9 cellular contexts compared by ENCODE assay signal in genomic region chr5:102670224-102670836, GRCh38.
A peak's percentile ranks its signal among the peaks of the same experiment; 100 is the strongest.
DNase-seq lines count a peak whose midpoint lies in the region; ATAC-seq, FAIRE-seq and TF ChIP-seq lines count a peak whose summit lies in the region.
"Had no signal": no experiment of that assay in that cellular context is flagged by ENCODE, and none has a peak within 500 bp of the region (broad histone marks: within the 10 kb centered on the region; RNA-seq: fewer than 3 reads in every experiment).

No MANE protein-coding gene starts in this region.

- H3K36me3 Mint-ChIP-seq in WTC11, result peaks cover 7% of the 10 kb centered on the region
- no peaks in the 10 kb centered on the region for H3K36me3 Mint-ChIP-seq in activated T-cell treated with anti-CD3 and anti-CD28 coated beads, Interleukin-2, amount 50 U/mL, for 4 hours (ENCODE audit: insufficient read depth)

- peak overlapping the region; percentile 72 for H3K4me3 Mint-ChIP-seq in WTC11
- no peak overlapping the region for H3K4me3 Mint-ChIP-seq in activated T-cell treated with anti-CD3 and anti-CD28 coated beads, Interleukin-2, amount 50 U/mL, for 4 hours

- H3K9me3 Mint-ChIP-seq in WTC11, result peaks cover 3% of the 10 kb centered on the region
- H3K9me3 Mint-ChIP-seq in activated T-cell treated with anti-CD3 and anti-CD28 coated beads, Interleukin-2, amount 50 U/mL, for 4 hours, result no peaks in the 10 kb centered on the region

- peak; percentile 73 for TF ChIP-seq CTCF in WTC11 (IDR thresholded peaks at IDR 0.05)

- no peak overlapping the region for H3K4me3 ChIP-seq in small intestine (ENCODE audit: low read depth in 1 of 2, low read length in 2 of 2)

- peak overlapping the region; percentile 42; the same call in 1 of the 2 replicates for H3K27ac Mint-ChIP-seq in WTC11

- peaks cover 7% of the 10 kb centered on the region; the same call in 1 of the 2 replicates for H3K27me3 Mint-ChIP-seq in WTC11 (ENCODE audit: low read depth)
- peaks cover 14% of the 10 kb centered on the region for H3K27me3 Mint-ChIP-seq in activated T-cell treated with anti-CD3 and anti-CD28 coated beads, Interleukin-2, amount 50 U/mL, for 4 hours (ENCODE audit: low read depth)

- no peaks in the 10 kb centered on the region for H3K36me3 ChIP-seq in small intestine (ENCODE audit: control insufficient read depth in 2 of 2, insufficient read depth in 2 of 2, low read length in 2 of 2)

- ATAC-seq in WTC11, result peak; percentile 91
- no peak for ATAC-seq in activated T-cell treated with anti-CD3 and anti-CD28 coated beads, Interleukin-2, amount 50 U/mL, for 4 hours

- no peaks in the 10 kb centered on the region for H3K4me1 ChIP-seq in small intestine (ENCODE audit: control insufficient read depth in 2 of 2, insufficient read depth in 1 of 2, low read depth in 1 of 2, low read length in 1 of 2)

- WGBS in small intestine, 3 donors, result 68 to 75% (median 69%) methylated on average over 9 of the region's 9 CpGs

- peaks cover 29% of the 10 kb centered on the region for H3K4me1 Mint-ChIP-seq in WTC11
- no peaks in the 10 kb centered on the region for H3K4me1 Mint-ChIP-seq in activated T-cell treated with anti-CD3 and anti-CD28 coated beads, Interleukin-2, amount 50 U/mL, for 4 hours (ENCODE audit: low read depth)

- POLR2A ChIA-PET in WTC11 (lab: Charles Lee), result no interaction called here

- H3K9me3 ChIP-seq in small intestine (ENCODE audit: control insufficient read depth, low read depth), result no peaks in the 10 kb centered on the region

- FAIRE-seq in small intestine (lab: Jason Lieb, UNC), result no peak
- FAIRE-seq: A204.1 had no signal

- CTCF ChIA-PET in WTC11 (lab: Charles Lee), result no interaction called here

- H3K27ac ChIP-seq in small intestine (ENCODE audit: low read depth in 1 of 2, low read length in 1 of 2), result no peak overlapping the region

- H3K27me3 ChIP-seq in small intestine (ENCODE audit: control insufficient read depth in 2 of 2, insufficient read depth in 2 of 2, low read length in 2 of 2), result no peaks in the 10 kb centered on the region

- DNase-seq in NCI-H2029 treated with DMSO at 0.1 percent for 48 hours (lab: John Stamatoyannopoulos, UW) (peak; percentile 31), NCI-H2029 (lab: John Stamatoyannopoulos, UW) (no peak), HuH-7 (ENCODE audit: low spot score) (peak; percentile 42), WTC11 (ENCODE audit: low spot score) (peak; percentile 59), kidney tubule cell (ENCODE audit: low spot score) (peak; percentile 41), small intestine (no peak), NCI-H2171 (lab: John Stamatoyannopoulos, UW) (no peak)
- DNase-seq in activated T-cell treated with anti-CD3 and anti-CD28 coated beads, Interleukin-2, amount 50 U/mL, for 4 hours, result no peak

TF ChIP-seq in WTC11, 78 proteins besides CTCF, POLR2A, EP300 and RAD21:
- TF ChIP-seq ZSCAN18 (CRISPR knock-in tag; IDR thresholded peaks at IDR 0.05) (no peak), ZNF138 (CRISPR knock-in tag; conservative IDR thresholded peaks at IDR 0.05) (no peak), ZNF121 (CRISPR knock-in tag; IDR thresholded peaks at IDR 0.05) (no peak)

Comparison
In these comparisons a context has a peak if more than half of its experiments do, and no peak if none do; other contexts are left out.
1. DNase-seq: peak in NCI-H2029 treated with DMSO at 0.1 percent for 48 hours (single experiment), HuH-7 (single experiment), WTC11 (single experiment) and kidney tubule cell (single experiment); none in NCI-H2029 (single experiment), small intestine (single experiment), NCI-H2171 (single experiment) and activated T-cell treated with anti-CD3 and anti-CD28 coated beads, Interleukin-2, amount 50 U/mL, for 4 hours (single experiment).